In genomic region chr4:138053601-138054322, GRCh38 we compare ENCODE assay signal across 1 cellular context.
A peak's percentile ranks its signal among the peaks of the same experiment; 100 is the strongest.
TF ChIP-seq lines count a peak whose summit lies in the region.

No MANE protein-coding gene starts in this region.

TF ChIP-seq in HEK293, 187 proteins besides CTCF, POLR2A, EP300 and RAD21 (continued from another document):
- TF ChIP-seq HIC1 (tag by site-specific recombination; IDR thresholded peaks at IDR 0.05): peak; percentile 49; the same call in 1 of the 2 replicates
- TF ChIP-seq ZNF211 (tag by site-specific recombination; IDR thresholded peaks at IDR 0.05; ENCODE audit: low read depth): no peak
- TF ChIP-seq ZNF664 (tag by site-specific recombination; IDR thresholded peaks at IDR 0.05): no peak
- TF ChIP-seq ZNF555 (tag by site-specific recombination; conservative IDR thresholded peaks at IDR 0.05): no peak
- TF ChIP-seq ZNF785 (tag by site-specific recombination; IDR thresholded peaks at IDR 0.05): no peak
- TF ChIP-seq ZNF157 (tag by site-specific recombination; IDR thresholded peaks at IDR 0.05): no peak
